24 cellular contexts compared by ENCODE assay signal in genomic region chr6:135920689-135921088, GRCh38.
DNase-seq lines count a peak whose midpoint lies in the region; ATAC-seq and TF ChIP-seq lines count a peak whose summit lies in the region.
"Had no signal": no experiment of that assay in that cellular context is flagged by ENCODE, and none has a peak within 500 bp of the region (broad histone marks: within the 10 kb centered on the region; RNA-seq: fewer than 3 reads in every experiment).

No MANE protein-coding gene starts in this region.

- H2BK120ac ChIP-seq in neuronal stem cell (ENCODE audit: low read depth, low read length): no peak overlapping the region

- H2BK5ac ChIP-seq in neuronal stem cell (ENCODE audit: low read length): no peak overlapping the region

- intact Hi-C loops in left ventricle myocardium inferior (cut with micrococcal nuclease): no loop called here
- intact Hi-C loops in cardiac septum (cut with DNase I): no loop called here
- intact Hi-C loops in vagina (cut with DNase I): no loop called here

- H3K14ac ChIP-seq in neuronal stem cell (ENCODE audit: low read length): no peak overlapping the region

- H2AK5ac ChIP-seq in neuronal stem cell (ENCODE audit: low read depth, low read length): no peak overlapping the region

- ATAC-seq in GM18909 (IDR thresholded peaks at IDR 0.05; ENCODE audit: poor library complexity, unreplicated experiment) (no peak), HG02885 (IDR thresholded peaks at IDR 0.05; ENCODE audit: poor library complexity, unreplicated experiment) (no peak)
- ATAC-seq: esophagus mucosa; naive thymus-derived CD4-positive, alpha-beta T cell had no signal

- H2BK15ac ChIP-seq in neuronal stem cell (ENCODE audit: low read length): no peak overlapping the region

- TF ChIP-seq CTCF in left ventricle myocardium inferior (IDR thresholded peaks at IDR 0.05; ENCODE audit: borderline replicate concordance) (no peak), astrocyte of the spinal cord (IDR thresholded peaks at IDR 0.05; ENCODE audit: low read depth, low read length) (no peak), vagina (IDR thresholded peaks at IDR 0.05) (no peak)

- H2AFZ ChIP-seq in neuronal stem cell (ENCODE audit: low read length): peak overlapping the region; percentile 32

- no peak overlapping the region for H3K9ac ChIP-seq in neuronal stem cell (ENCODE audit: low read depth, low read length, poor library complexity)

- no peak for TF ChIP-seq POLR2A in vagina (IDR thresholded peaks at IDR 0.05)

- H3K4me3 ChIP-seq in left ventricle myocardium inferior (no peak overlapping the region), astrocyte of the spinal cord (ENCODE audit: low read depth, low read length) (no peak overlapping the region), neuronal stem cell (ENCODE audit: low read length in 2 of 2) (no peak overlapping the region), vagina (no peak overlapping the region)
- H3K4me3 ChIP-seq: skin epidermis, suprapubic skin had no signal

- no peaks in the 10 kb centered on the region for H3K27me3 ChIP-seq in left ventricle myocardium inferior (ENCODE audit: low read depth)
- H3K27me3 ChIP-seq in neuronal stem cell (ENCODE audit: control insufficient read depth in 3 of 3, insufficient read depth in 3 of 3, low read depth in 1 of 3, low read length in 3 of 3): no peaks in the 10 kb centered on the region
- H3K27me3 ChIP-seq in vagina: no peaks in the 10 kb centered on the region
- H3K27me3 ChIP-seq: suprapubic skin had no signal

- H4K91ac ChIP-seq in neuronal stem cell (ENCODE audit: low read depth, low read length, poor library complexity): no peak overlapping the region

- H3K4ac ChIP-seq in neuronal stem cell (ENCODE audit: low read length): no peak overlapping the region

- peaks cover 24% of the 10 kb centered on the region for H3K4me1 ChIP-seq in left ventricle myocardium inferior
- H3K4me1 ChIP-seq in neuronal stem cell (ENCODE audit: control insufficient read depth in 2 of 2, insufficient read depth in 1 of 2, low read depth in 1 of 2, low read length in 2 of 2): peaks cover 0 to 3% of the 10 kb centered on the region in 2 donors
- peaks cover 21% of the 10 kb centered on the region for H3K4me1 ChIP-seq in vagina

- no CpG with 5 or more reads among the region's 7 CpGs for WGBS in neuronal stem cell (ENCODE audit: extremely low coverage in 2 of 2, insufficient read length in 2 of 2, insufficient replicate concordance in 1 of 2), 2 donors

- no peaks in the 10 kb centered on the region for H3K79me1 ChIP-seq in neuronal stem cell (ENCODE audit: low read depth, low read length)

- no peak overlapping the region for H3K4me2 ChIP-seq in neuronal stem cell (ENCODE audit: insufficient read depth, low read length, poor library complexity, severe bottlenecking)

- DNase-seq in left ventricle myocardium inferior (no peak), cardiac septum (ENCODE audit: low spot score) (no peak), astrocyte of the spinal cord (ENCODE audit: low read depth, low spot score) (peak; percentile 36), neuronal stem cell (ENCODE audit: low spot score) (no peak), vagina (ENCODE audit: extremely low spot score in 2 of 2) (no peak), KG1 (lab: John Stamatoyannopoulos, UW) (no peak)
- DNase-seq: activated CD4-positive, alpha-beta T cell treated with anti-CD3 and anti-CD28 coated beads for 48 hours; activated gamma-delta T cell treated with Interleukin-2 at 50 U/mL for 16 hours; CD4-positive, alpha-beta T cell; dermis blood vessel endothelial cell; DMS79 treated with DMSO at 0.1 percent for 48 hours; GF-D8; MV-4-11; naive thymus-derived CD4-positive, alpha-beta T cell; NCI-H2107; NCI-H446 treated with DMSO at 0.1 percent for 48 hours; occipital lobe; SHP77 treated with DMSO at 0.1 percent for 48 hours; stimulated activated naive CD4-positive, alpha-beta T cell had no signal

- in situ Hi-C loops in astrocyte of the spinal cord (cut with HindIII; ENCODE audit: low sequenced_read_pairs): no loop called here

- no peaks in the 10 kb centered on the region for H3K9me3 ChIP-seq in left ventricle myocardium inferior (replicated peaks)
- H3K9me3 ChIP-seq in neuronal stem cell (replicated peaks in 1 of 2; ENCODE audit: control insufficient read depth in 2 of 2, insufficient read depth in 1 of 2, low read depth in 1 of 2, low read length in 2 of 2): no peaks in the 10 kb centered on the region
- H3K9me3 ChIP-seq in vagina: no peaks in the 10 kb centered on the region
- H3K9me3 ChIP-seq: suprapubic skin had no signal

- no peaks in the 10 kb centered on the region for H3K36me3 ChIP-seq in left ventricle myocardium inferior
- H3K36me3 ChIP-seq in neuronal stem cell (replicated peaks in 1 of 2; ENCODE audit: control insufficient read depth in 2 of 2, insufficient read depth in 2 of 2, low read length in 2 of 2): no peaks in the 10 kb centered on the region
- H3K36me3 ChIP-seq in vagina: no peaks in the 10 kb centered on the region
- H3K36me3 ChIP-seq: suprapubic skin had no signal

- no peak overlapping the region for H4K8ac ChIP-seq in neuronal stem cell (ENCODE audit: low read depth, low read length)

- H3K23ac ChIP-seq in neuronal stem cell (ENCODE audit: low read depth, low read length, poor library complexity): no peak overlapping the region

- H3K27ac ChIP-seq in left ventricle myocardium inferior (replicated peaks) (peak overlapping the region; percentile 66), neuronal stem cell (replicated peaks; ENCODE audit: low read length) (no peak overlapping the region), vagina (peak overlapping the region; percentile 46)
- H3K27ac ChIP-seq: suprapubic skin had no signal

- no peak overlapping the region for H3K18ac ChIP-seq in neuronal stem cell (ENCODE audit: low read length)

- H2BK12ac ChIP-seq in neuronal stem cell (ENCODE audit: low read length): no peak overlapping the region
